Comparison of ENCODE assay signal across 24 cellular contexts in genomic region chr6:127737768-127738167, GRCh38.
DNase-seq lines count a peak whose midpoint lies in the region; ATAC-seq and TF ChIP-seq lines count a peak whose summit lies in the region.
"Had no signal": no experiment of that assay in that cellular context is flagged by ENCODE, and none has a peak within 500 bp of the region (broad histone marks: within the 10 kb centered on the region; RNA-seq: fewer than 3 reads in every experiment).

No MANE protein-coding gene starts in this region.

- H3K4me2 ChIP-seq in KMS-11, result no peak overlapping the region
- H3K4me2 ChIP-seq in mammary epithelial cell (ENCODE audit: insufficient read depth, low read depth, low read length), result no peak overlapping the region
- H3K4me2 ChIP-seq: neural progenitor cell had no signal

- in situ Hi-C loops in mammary epithelial cell (cut with MboI; ENCODE audit: low sequenced_read_pairs in 2 of 2), result loop anchor here (5.0 to 25.0 kb wide), 3 partner anchors 775 to 1000 kb away; partner anchors contain the start of gene PTPRK (in 1 of the 2)

- no peak overlapping the region for H3K4me3 Mint-ChIP-seq in activated CD8-positive, alpha-beta memory T cell treated with anti-CD3 and anti-CD28 coated beads, Interleukin-2, amount 10 ng/mL, durations not matched to agents 7 days and 5 days
- H3K4me3 Mint-ChIP-seq in naive thymus-derived CD8-positive, alpha-beta T cell, result no peak overlapping the region
- no peak overlapping the region for H3K4me3 Mint-ChIP-seq in activated CD4-positive, alpha-beta T cell treated with anti-CD3 and anti-CD28 coated beads, Interleukin-2, amount 10 ng/mL, durations not matched to agents 24 days and 14 days
- H3K4me3 Mint-ChIP-seq: activated CD4-positive, alpha-beta T cell treated with anti-CD3 and anti-CD28 coated beads for 36 hours; activated naive CD8-positive, alpha-beta T cell treated with anti-CD3 and anti-CD28 coated beads, Interleukin-2, amount 10 ng/mL, durations not matched to agents 7 days and 5 days; H9; mesothelial cell of epicardium; neural progenitor cell had no signal

- peaks cover 9% of the 10 kb centered on the region; the same call in 1 of the 2 replicates for H4K20me1 ChIP-seq in KMS-11 (ENCODE audit: insufficient read depth)
- no peaks in the 10 kb centered on the region for H4K20me1 ChIP-seq in mammary epithelial cell (ENCODE audit: insufficient read depth, low read length)

- H3K4me1 ChIP-seq in KMS-11 (ENCODE audit: low read depth, poor library complexity, severe bottlenecking), result peaks cover 44% of the 10 kb centered on the region
- H3K4me1 ChIP-seq in mammary epithelial cell (ENCODE audit: insufficient read depth, low read length), result no peaks in the 10 kb centered on the region
- H3K4me1 ChIP-seq: neural progenitor cell, psoas muscle had no signal

- intact Hi-C loops in mammary epithelial cell (cut with micrococcal nuclease), result loop anchor here (1.0 to 5.0 kb wide), 6 partner anchors 305 to 1633 kb away; partner anchors contain the start of gene PTPRK
- intact Hi-C loops in activated CD4-positive, alpha-beta T cell treated with anti-CD3 and anti-CD28 coated beads, Interleukin-2, amount 10 ng/mL, durations not matched to agents 24 days and 14 days (cut with micrococcal nuclease), result loop anchor here (1.0 to 5.0 kb wide), 6 partner anchors 117 to 995 kb away; no protein-coding TSS in a partner anchor

- BruUV-seq in mammary epithelial cell (replicated peaks; lab: Mats Ljungman, UMichigan), result no TSS peak

- H3K27me3 ChIP-seq in KMS-11 (ENCODE audit: insufficient read depth, low read depth) (no peaks in the 10 kb centered on the region), mammary epithelial cell (ENCODE audit: insufficient read depth, low read length) (no peaks in the 10 kb centered on the region), H7 (ENCODE audit: control insufficient read depth, insufficient read depth, low read length) (no peaks in the 10 kb centered on the region)
- H3K27me3 ChIP-seq: neural progenitor cell, stomach had no signal

- H3K79me2 ChIP-seq in KMS-11 (ENCODE audit: insufficient read depth, low read depth), result peaks cover 60% of the 10 kb centered on the region
- H3K79me2 ChIP-seq in mammary epithelial cell (ENCODE audit: insufficient read depth, low read length), result no peaks in the 10 kb centered on the region

- POLR2A ChIA-PET in naive thymus-derived CD8-positive, alpha-beta T cell (lab: Charles Lee), result no interaction called here

- no peak for ATAC-seq in activated CD8-positive, alpha-beta memory T cell treated with anti-CD3 and anti-CD28 coated beads, Interleukin-2, amount 10 ng/mL, durations not matched to agents 7 days and 5 days
- no peak for ATAC-seq in naive thymus-derived CD8-positive, alpha-beta T cell
- no peak for ATAC-seq in HG02852 (IDR thresholded peaks at IDR 0.05; ENCODE audit: unreplicated experiment)

- H3K36me3 ChIP-seq in KMS-11 (ENCODE audit: insufficient read depth), result no peaks in the 10 kb centered on the region
- H3K36me3 ChIP-seq in mammary epithelial cell (ENCODE audit: insufficient read depth, low read length), result no peaks in the 10 kb centered on the region
- H3K36me3 ChIP-seq in H7 (replicated peaks; ENCODE audit: control insufficient read depth, insufficient read depth, low read length), result no peaks in the 10 kb centered on the region
- H3K36me3 ChIP-seq: neural progenitor cell, stomach had no signal

- H3K9ac ChIP-seq in KMS-11 (no peak overlapping the region), mammary epithelial cell (ENCODE audit: insufficient read depth, low read length) (no peak overlapping the region)
- H3K9ac ChIP-seq: neural progenitor cell had no signal

- H3K27ac ChIP-seq in KMS-11, result peak overlapping the region; percentile 34; the same call in 1 of the 2 replicates
- no peak overlapping the region for H3K27ac ChIP-seq in mammary epithelial cell (ENCODE audit: insufficient read depth, low read depth, low read length)
- H3K27ac ChIP-seq: neural progenitor cell, psoas muscle had no signal

- WGBS in mammary epithelial cell (ENCODE audit: low coverage, missing lambda C conversion rate), result 79% methylated on average over 3 of the region's 3 CpGs

- H2AFZ ChIP-seq in KMS-11 (ENCODE audit: low read depth), result no peak overlapping the region
- H2AFZ ChIP-seq in mammary epithelial cell (ENCODE audit: low read depth, low read length), result no peak overlapping the region
- H2AFZ ChIP-seq: neural progenitor cell had no signal

- dilution Hi-C loops in mammary epithelial cell (cut with HindIII; ENCODE audit: low sequenced_read_pairs), result no loop called here

- no peaks in the 10 kb centered on the region for H3K9me3 ChIP-seq in mammary epithelial cell (replicated peaks; ENCODE audit: insufficient read depth, low read length)
- H3K9me3 ChIP-seq: psoas muscle, stomach had no signal

- peak overlapping the region; percentile 8 for H3K27ac Mint-ChIP-seq in activated CD8-positive, alpha-beta memory T cell treated with anti-CD3 and anti-CD28 coated beads, Interleukin-2, amount 10 ng/mL, durations not matched to agents 7 days and 5 days
- H3K27ac Mint-ChIP-seq in naive thymus-derived CD8-positive, alpha-beta T cell, result peak overlapping the region in 7 of 10 donors; percentile 4 to 90 (median 84)
- H3K27ac Mint-ChIP-seq in activated CD4-positive, alpha-beta T cell treated with anti-CD3 and anti-CD28 coated beads, Interleukin-2, amount 10 ng/mL, durations not matched to agents 24 days and 14 days, result no peak overlapping the region
- H3K27ac Mint-ChIP-seq: mesothelial cell of epicardium, neural progenitor cell had no signal

- CTCF ChIA-PET in activated CD8-positive, alpha-beta memory T cell treated with anti-CD3 and anti-CD28 coated beads, Interleukin-2, amount 10 ng/mL, durations not matched to agents 7 days and 5 days (lab: Charles Lee), result interaction anchor here (0.8 to 2.3 kb wide), 8 partner anchors 10 to 761 kb away, joined by 3 to 11 read pairs (median 4); no protein-coding TSS in a partner anchor
- CTCF ChIA-PET in mammary epithelial cell (lab: Charles Lee; ENCODE audit: low non-redundant PET), result interaction anchor here (0.6 to 0.7 kb wide), 2 partner anchors 25 to 752 kb away, joined by 3 read pairs; no protein-coding TSS in a partner anchor

- no peak for TF ChIP-seq CTCF in KMS-11 (conservative IDR thresholded peaks at IDR 0.05; ENCODE audit: low read depth, low read length)
- no peak for TF ChIP-seq CTCF in mammary epithelial cell (conservative IDR thresholded peaks at IDR 0.05 in 1 of 2, IDR thresholded peaks at IDR 0.05 in 1 of 2; ENCODE audit: extremely low read depth in 1 of 2, insufficient read depth in 1 of 2, low read depth in 1 of 2, low read length in 2 of 2)

- DNase-seq in activated CD8-positive, alpha-beta memory T cell treated with anti-CD3 and anti-CD28 coated beads, Interleukin-2, amount 10 ng/mL, durations not matched to agents 7 days and 5 days, result no peak
- DNase-seq in activated CD8-positive, alpha-beta memory T cell treated with anti-CD3 and anti-CD28 coated beads, Interleukin-2, amount 50 U/mL, for 4 hours, result no peak
- DNase-seq in mammary epithelial cell, result peak; percentile 6
- no peak for DNase-seq in naive thymus-derived CD8-positive, alpha-beta T cell
- no peak for DNase-seq in activated CD4-positive, alpha-beta T cell treated with anti-CD3 and anti-CD28 coated beads, Interleukin-2, amount 10 ng/mL, durations not matched to agents 24 days and 14 days
- DNase-seq in H7, result no peak
- DNase-seq: activated CD4-positive, alpha-beta T cell treated with anti-CD3 and anti-CD28 coated beads for 36 hours; activated naive CD8-positive, alpha-beta T cell treated with anti-CD3 and anti-CD28 coated beads, Interleukin-2, amount 10 ng/mL, durations not matched to agents 7 days and 5 days; dermis blood vessel endothelial cell; erythroblast; GF-D8; H9; left cardiac atrium; MV-4-11; NK-92 treated with Interleukin-12 subunit alpha and Interleukin-12 subunit beta, amount 100 ng/mL, for 24 hours; psoas muscle; stimulated activated CD4-positive, alpha-beta T cell treated with anti-CD3 and anti-CD28 coated beads, Interleukin-4, amount 100 ng/mL, for 1 hour; stomach; trophoblast cell had no signal

- peaks cover 37% of the 10 kb centered on the region for H3K36me3 Mint-ChIP-seq in activated CD8-positive, alpha-beta memory T cell treated with anti-CD3 and anti-CD28 coated beads, Interleukin-2, amount 10 ng/mL, durations not matched to agents 7 days and 5 days
- H3K36me3 Mint-ChIP-seq in naive thymus-derived CD8-positive, alpha-beta T cell, result peaks cover 4 to 47% (median 8%) of the 10 kb centered on the region in 3 donors
- peaks cover 20% of the 10 kb centered on the region for H3K36me3 Mint-ChIP-seq in activated CD4-positive, alpha-beta T cell treated with anti-CD3 and anti-CD28 coated beads, Interleukin-2, amount 10 ng/mL, durations not matched to agents 24 days and 14 days (ENCODE audit: low read depth)
- H3K36me3 Mint-ChIP-seq: mesothelial cell of epicardium, neural progenitor cell had no signal

- no peaks in the 10 kb centered on the region for H3K27me3 Mint-ChIP-seq in activated CD8-positive, alpha-beta memory T cell treated with anti-CD3 and anti-CD28 coated beads, Interleukin-2, amount 10 ng/mL, durations not matched to agents 7 days and 5 days
- no peaks in the 10 kb centered on the region for H3K27me3 Mint-ChIP-seq in naive thymus-derived CD8-positive, alpha-beta T cell
- no peaks in the 10 kb centered on the region for H3K27me3 Mint-ChIP-seq in activated CD4-positive, alpha-beta T cell treated with anti-CD3 and anti-CD28 coated beads, Interleukin-2, amount 10 ng/mL, durations not matched to agents 24 days and 14 days
- H3K27me3 Mint-ChIP-seq: activated CD4-positive, alpha-beta T cell treated with anti-CD3 and anti-CD28 coated beads for 36 hours; activated naive CD8-positive, alpha-beta T cell treated with anti-CD3 and anti-CD28 coated beads, Interleukin-2, amount 10 ng/mL, durations not matched to agents 7 days and 5 days had no signal

- H3K4me3 ChIP-seq in KMS-11 (IDR thresholded peaks at IDR 0.05; ENCODE audit: insufficient read depth, low read depth, low read length) (no peak overlapping the region), mammary epithelial cell (replicated peaks in 1 of 3; ENCODE audit: insufficient read depth in 1 of 3, low read depth in 2 of 3, low read length in 3 of 3) (no peak overlapping the region), H7 (ENCODE audit: insufficient read depth, low read depth, low read length) (no peak overlapping the region)
- H3K4me3 ChIP-seq: GM12878, neural progenitor cell, psoas muscle, stomach had no signal

- peaks cover 16% of the 10 kb centered on the region for H3K4me1 Mint-ChIP-seq in activated CD8-positive, alpha-beta memory T cell treated with anti-CD3 and anti-CD28 coated beads, Interleukin-2, amount 10 ng/mL, durations not matched to agents 7 days and 5 days
- H3K4me1 Mint-ChIP-seq in naive thymus-derived CD8-positive, alpha-beta T cell, result peaks cover 23 to 67% (median 64%) of the 10 kb centered on the region in 4 donors
- H3K4me1 Mint-ChIP-seq in activated CD4-positive, alpha-beta T cell treated with anti-CD3 and anti-CD28 coated beads, Interleukin-2, amount 10 ng/mL, durations not matched to agents 24 days and 14 days, result peaks cover 9% of the 10 kb centered on the region
- H3K4me1 Mint-ChIP-seq: neural progenitor cell had no signal

- H3K9me3 Mint-ChIP-seq in activated CD8-positive, alpha-beta memory T cell treated with anti-CD3 and anti-CD28 coated beads, Interleukin-2, amount 10 ng/mL, durations not matched to agents 7 days and 5 days (ENCODE audit: low read depth), result no peaks in the 10 kb centered on the region
- no peaks in the 10 kb centered on the region for H3K9me3 Mint-ChIP-seq in naive thymus-derived CD8-positive, alpha-beta T cell
- no peaks in the 10 kb centered on the region for H3K9me3 Mint-ChIP-seq in activated CD4-positive, alpha-beta T cell treated with anti-CD3 and anti-CD28 coated beads, Interleukin-2, amount 10 ng/mL, durations not matched to agents 24 days and 14 days
- H3K9me3 Mint-ChIP-seq: activated naive CD8-positive, alpha-beta T cell treated with anti-CD3 and anti-CD28 coated beads, Interleukin-2, amount 10 ng/mL, durations not matched to agents 7 days and 5 days; H9; mesothelial cell of epicardium; neural progenitor cell had no signal
